ENCODE assay signal across 30 cellular contexts in genomic region chr5:178245389-178245788, GRCh38. TPM values are rescaled to one million over a fixed set of nuclear protein-coding genes. Genes with fewer than 3 reads are reported as not detected.
DNase-seq lines count a peak whose midpoint lies in the region; ATAC-seq, FAIRE-seq and TF ChIP-seq lines count a peak whose summit lies in the region.
"Had no signal": no experiment of that assay in that cellular context is flagged by ENCODE, and none has a peak within 500 bp of the region (broad histone marks: within the 10 kb centered on the region; RNA-seq: fewer than 3 reads in every experiment).

No MANE protein-coding gene starts in this region.

- DNase-seq in IMR-90 = no peak
- no peak for DNase-seq in H1 (ENCODE audit: low read depth in 1 of 2, low spot score in 2 of 2)
- no peak for DNase-seq in urothelium cell line (ENCODE audit: low spot score)
- no peak for DNase-seq in mucosa of gallbladder (ENCODE audit: low spot score)
- DNase-seq in glutamatergic neuron = no peak
- no peak for DNase-seq in epidermal melanocyte (ENCODE audit: insufficient read length, low spot score)
- DNase-seq: 8988T; ACHN; BE2C; C1 segment of cervical spinal cord; CD4-positive, alpha-beta memory T cell; CD4-positive, CD25-positive, alpha-beta regulatory T cell; CD8-positive, alpha-beta memory T cell; COR-L47; DMS 273 treated with DMSO at 0.1 percent for 48 hours; DMS153; DMS53; DMS79; DND-41; EL; GDM1 had no signal

- no peak overlapping the region for H3K4me2 ChIP-seq in IMR-90 (ENCODE audit: low read depth, low read length)
- no peak overlapping the region for H3K4me2 ChIP-seq in H1 (ENCODE audit: insufficient read depth in 1 of 2, low read depth in 2 of 2, low read length in 2 of 2)
- H3K4me2 ChIP-seq: BLaER1 had no signal

- H3K18ac ChIP-seq in IMR-90 (ENCODE audit: low read depth, low read length) (no peak overlapping the region), H1 (ENCODE audit: extremely low read depth, low read length) (no peak overlapping the region)

- no peaks in the 10 kb centered on the region for H3K36me3 Mint-ChIP-seq in glutamatergic neuron (ENCODE audit: unreplicated experiment)
- H3K36me3 Mint-ChIP-seq: CD14-positive monocyte; CD4-positive, CD25-positive, alpha-beta regulatory T cell; CD8-positive, alpha-beta memory T cell had no signal

- H3K4me1 ChIP-seq in IMR-90 (ENCODE audit: control insufficient read depth, insufficient read depth, low read length) (peaks cover 2% of the 10 kb centered on the region; the same call in 1 of the 2 replicates), H1 (replicated peaks in 1 of 4; ENCODE audit: control insufficient read depth in 3 of 4, insufficient read depth in 4 of 4, low read length in 3 of 4) (peaks cover 0 to 3% (median under 1%) of the 10 kb centered on the region in 4 experiments; a peak in 4 of 7 replicates)
- H3K4me1 ChIP-seq: BE2C had no signal

- no peak overlapping the region for H3K14ac ChIP-seq in IMR-90 (replicated peaks; ENCODE audit: low read depth, low read length)
- no peak overlapping the region for H3K14ac ChIP-seq in H1 (ENCODE audit: insufficient read length)

- H3K9me1 ChIP-seq in IMR-90 (ENCODE audit: insufficient read depth, low read length) = no peaks in the 10 kb centered on the region

- H4K20me1 ChIP-seq in IMR-90 (ENCODE audit: insufficient read depth, low read length) (no peaks in the 10 kb centered on the region), H1 (replicated peaks in 1 of 2; ENCODE audit: control insufficient read depth in 1 of 2, insufficient read depth in 2 of 2, low read length in 2 of 2) (peaks cover 0 to 2% of the 10 kb centered on the region in 2 experiments)
- H4K20me1 ChIP-seq: BLaER1 had no signal

- TF ChIP-seq EP300 in H1 (IDR thresholded peaks at IDR 0.05; ENCODE audit: borderline replicate concordance in 1 of 2, low read depth in 2 of 2, low read length in 2 of 2) = no peak

- H2BK120ac ChIP-seq in IMR-90 (ENCODE audit: low read depth, low read length) = no peak overlapping the region
- H2BK120ac ChIP-seq in H1 (replicated peaks; ENCODE audit: low read depth, low read length) = no peak overlapping the region

- H2BK15ac ChIP-seq in IMR-90 (ENCODE audit: low read depth, low read length) = no peak overlapping the region
- H2BK15ac ChIP-seq in H1 (ENCODE audit: low read length) = no peak overlapping the region

- H2BK20ac ChIP-seq in IMR-90 (ENCODE audit: low read depth, low read length) (no peak overlapping the region), H1 (ENCODE audit: low read length) (no peak overlapping the region)

- H3K9ac ChIP-seq in IMR-90 (ENCODE audit: low read depth, low read length) (no peak overlapping the region), H1 (replicated peaks in 1 of 4; ENCODE audit: extremely low read depth in 1 of 4, low read depth in 3 of 4, low read length in 3 of 4) (no peak overlapping the region)
- H3K9ac ChIP-seq: BLaER1 had no signal

- peaks cover 3% of the 10 kb centered on the region; the same call in 1 of the 2 replicates for H3K27me3 ChIP-seq in IMR-90 (ENCODE audit: control insufficient read depth, insufficient read depth, low read length)
- no peaks in the 10 kb centered on the region; a peak in 1 of 7 replicates for H3K27me3 ChIP-seq in H1 (replicated peaks in 1 of 4; ENCODE audit: control insufficient read depth in 3 of 4, extremely low read depth in 1 of 4, insufficient read depth in 3 of 4, low read length in 3 of 4)
- H3K27me3 ChIP-seq: BE2C, BLaER1 had no signal

- no peak overlapping the region for H4K8ac ChIP-seq in IMR-90 (ENCODE audit: low read depth in 2 of 2, low read length in 2 of 2)
- H4K8ac ChIP-seq in H1 (ENCODE audit: extremely low read depth, insufficient read depth, low read length) = no peak overlapping the region

- H3K79me1 ChIP-seq in IMR-90 (ENCODE audit: low read depth in 1 of 2, low read length in 2 of 2) (no peaks in the 10 kb centered on the region), H1 (ENCODE audit: low read depth, low read length) (no peaks in the 10 kb centered on the region)

- no peak overlapping the region for H3K27ac Mint-ChIP-seq in glutamatergic neuron (ENCODE audit: unreplicated experiment)
- H3K27ac Mint-ChIP-seq: CD14-positive monocyte; CD4-positive, alpha-beta memory T cell; CD4-positive, CD25-positive, alpha-beta regulatory T cell had no signal

- no peak overlapping the region for H4K91ac ChIP-seq in IMR-90 (ENCODE audit: insufficient read depth, low read depth, low read length)
- H4K91ac ChIP-seq in H1 (replicated peaks; ENCODE audit: insufficient read length, low read length) = no peak overlapping the region

- H2BK5ac ChIP-seq in IMR-90 (ENCODE audit: low read depth, low read length, poor library complexity, severe bottlenecking) (no peak overlapping the region), H1 (ENCODE audit: low read depth, low read length) (no peak overlapping the region)

- peaks cover 5% of the 10 kb centered on the region for H3K4me1 Mint-ChIP-seq in glutamatergic neuron (ENCODE audit: low read depth, unreplicated experiment)

- H3K56ac ChIP-seq in IMR-90 (ENCODE audit: extremely low read depth, insufficient read depth, low read length) (no peak overlapping the region), H1 (replicated peaks; ENCODE audit: insufficient read length, low read depth, low read length) (peak overlapping the region; percentile 77)

- H3K27ac ChIP-seq in IMR-90 (ENCODE audit: insufficient read depth, low read length) (no peak overlapping the region), H1 (ENCODE audit: low read depth, low read length) (no peak overlapping the region)
- H3K27ac ChIP-seq: BLaER1 had no signal

- peaks cover 2% of the 10 kb centered on the region for H3K9me3 Mint-ChIP-seq in glutamatergic neuron (ENCODE audit: unreplicated experiment)
- H3K9me3 Mint-ChIP-seq: CD4-positive, CD25-positive, alpha-beta regulatory T cell had no signal

- H3K23ac ChIP-seq in IMR-90 (ENCODE audit: low read depth, low read length) (no peak overlapping the region), H1 (ENCODE audit: insufficient read length) (no peak overlapping the region)

- CTCF ChIA-PET in IMR-90 (lab: Yijun Ruan, JAX) (no interaction called here), H1 (lab: Charles Lee; ENCODE audit: partially characterized antibody) (no interaction called here)

- H2AFZ ChIP-seq in IMR-90 (replicated peaks; ENCODE audit: low read length, poor library complexity) (no peak overlapping the region), H1 (ENCODE audit: low read length) (no peak overlapping the region)

- H2AK5ac ChIP-seq in IMR-90 (ENCODE audit: low read depth, low read length) = no peak overlapping the region
- H2AK5ac ChIP-seq in H1 (ENCODE audit: low read depth, low read length) = no peak overlapping the region

- FAIRE-seq in H1 (lab: Jason Lieb, UNC) (no peak), urothelium cell line (lab: Jason Lieb, UNC) (peak; percentile 68)
- FAIRE-seq: A204.1, GM12878, GM12892, GM18507 had no signal

- H3K27me3 Mint-ChIP-seq in glutamatergic neuron (ENCODE audit: unreplicated experiment) = peaks cover 8% of the 10 kb centered on the region
- H3K27me3 Mint-ChIP-seq: CD4-positive, CD25-positive, alpha-beta regulatory T cell had no signal

- H3K4me3 ChIP-seq in IMR-90 (ENCODE audit: insufficient read depth, low read depth, low read length) = no peak overlapping the region
- H3K4me3 ChIP-seq in H1 (ENCODE audit: extremely low read depth in 1 of 4, insufficient read depth in 2 of 4, low read depth in 3 of 4, low read length in 4 of 4) = no peak overlapping the region
- H3K4me3 ChIP-seq: BLaER1, GM12878 had no signal

- dilution Hi-C loops in IMR-90 (cut with HindIII; ENCODE audit: low sequenced_read_pairs, unreplicated experiment) = no loop called here

- no TSS peak for BruUV-seq in IMR-90 (replicated peaks; lab: Mats Ljungman, UMichigan)

- intact Hi-C loops in IMR-90 (cut with micrococcal nuclease) = no loop called here

- TF ChIP-seq CTCF in IMR-90 (conservative IDR thresholded peaks at IDR 0.05; ENCODE audit: low read depth, low read length) = no peak
- no peak for TF ChIP-seq CTCF in H1 (IDR thresholded peaks at IDR 0.05; ENCODE audit: control extremely low read depth in 1 of 3, insufficient read depth in 1 of 3, low read depth in 1 of 3, low read length in 3 of 3)
- TF ChIP-seq CTCF in glutamatergic neuron (IDR thresholded peaks at IDR 0.05; ENCODE audit: partially characterized antibody, unreplicated experiment) = no peak

- H3K23me2 ChIP-seq in H1 (ENCODE audit: low read depth, low read length) = peaks cover 11% of the 10 kb centered on the region; the same call in 1 of the 2 replicates

- POLR2A ChIA-PET in IMR-90 (lab: Charles Lee; ENCODE audit: unreplicated experiment) (no interaction called here), H1 (lab: Charles Lee; ENCODE audit: partially characterized antibody) (no interaction called here)

- no peaks in the 10 kb centered on the region for H3K79me2 ChIP-seq in H1 (ENCODE audit: control insufficient read depth in 1 of 2, insufficient read depth in 2 of 2, low read length in 2 of 2)

- no peak overlapping the region for H3K4me3 Mint-ChIP-seq in glutamatergic neuron (ENCODE audit: unreplicated experiment)
- H3K4me3 Mint-ChIP-seq: CD14-positive monocyte; CD4-positive, alpha-beta memory T cell; CD4-positive, CD25-positive, alpha-beta regulatory T cell; CD8-positive, alpha-beta memory T cell had no signal

- no peak overlapping the region for H4K5ac ChIP-seq in IMR-90 (ENCODE audit: low read depth, low read length)
- H4K5ac ChIP-seq in H1 (ENCODE audit: insufficient read length, low read depth, low read length) = no peak overlapping the region

- peak overlapping the region; percentile 28 for H2AK9ac ChIP-seq in IMR-90 (replicated peaks; ENCODE audit: low read depth, low read length, poor library complexity)

- ATAC-seq in IMR-90 (ENCODE audit: low read depth) = no peak
- ATAC-seq: GM12878 had no signal

- no peaks in the 10 kb centered on the region for H3K36me3 ChIP-seq in IMR-90 (ENCODE audit: control insufficient read depth, insufficient read depth, low read length)
- no peaks in the 10 kb centered on the region for H3K36me3 ChIP-seq in H1 (ENCODE audit: control insufficient read depth in 2 of 4, insufficient read depth in 4 of 4, low read length in 3 of 4)
- H3K36me3 ChIP-seq: BE2C, BLaER1 had no signal

- H3K9me3 ChIP-seq in IMR-90 (ENCODE audit: control insufficient read depth, insufficient read depth, low read length) = no peaks in the 10 kb centered on the region
- H3K9me3 ChIP-seq in H1 (ENCODE audit: insufficient read depth in 2 of 2, low read depth in 1 of 2, low read length in 1 of 2) = no peaks in the 10 kb centered on the region
- H3K9me3 ChIP-seq: BE2C, BLaER1 had no signal

- TF ChIP-seq RAD21 in IMR-90 (IDR thresholded peaks at IDR 0.05; ENCODE audit: low read length) (no peak), H1 (IDR thresholded peaks at IDR 0.05 in 1 of 2, conservative IDR thresholded peaks at IDR 0.05 in 1 of 2; ENCODE audit: low read depth in 2 of 2, low read length in 2 of 2) (no peak)

- in situ Hi-C loops in IMR-90 (cut with MboI; ENCODE audit: low sequenced_read_pairs) = no loop called here

- TF ChIP-seq POLR2A in IMR-90 (IDR thresholded peaks at IDR 0.05; ENCODE audit: low read depth, low read length) = no peak
- TF ChIP-seq POLR2A in H1 (IDR thresholded peaks at IDR 0.05; ENCODE audit: control extremely low read depth in 1 of 2, low read depth in 2 of 2, low read length in 2 of 2) = no peak

- WGBS in IMR-90 (ENCODE audit: extremely low coverage in 2 of 2, insufficient read length in 1 of 2), 2 experiments = 64% methylated on average over 1 of the region's 2 CpGs; no CpG with 5 or more reads in 1 of the 2 experiments
- WGBS in H1 (ENCODE audit: extremely low coverage in 1 of 2, insufficient coverage in 1 of 2, insufficient read length in 1 of 2, insufficient replicate concordance in 2 of 2, low coverage in 1 of 2, low lambda C conversion rate in 2 of 2, missing lambda C conversion rate in 1 of 2), 2 experiments = 85% methylated on average over 2 of the region's 2 CpGs; no CpG with 5 or more reads in 1 of the 2 experiments

- no peak overlapping the region; the same call in 1 of the 2 replicates for H2BK12ac ChIP-seq in H1 (ENCODE audit: low read depth, low read length)

- H3K4ac ChIP-seq in IMR-90 (ENCODE audit: low read depth, low read length) (no peak overlapping the region), H1 (replicated peaks; ENCODE audit: insufficient read length, low read depth, low read length) (no peak overlapping the region)

RNA-seq across cellular contexts. Expression of gene PHYKPL, which starts 12.8 kb away (rescaled TPM):
- 8.6 and 10.0 TPM in 2 replicates for total RNA-seq in IMR-90 (2012; rRNA removed)
- 24.5 and 25.5 TPM in 2 replicates for polyA plus RNA-seq in IMR-90 (2012; rRNA removed)
- 11.2 and 15.3 TPM in 2 replicates for polyA plus RNA-seq in IMR-90 (2012; cell fraction: cytosol; rRNA removed)
- 124 and 147 TPM in 2 replicates for polyA plus RNA-seq in IMR-90 (2012; cell fraction: nucleus; rRNA removed; ENCODE audit: low replicate concordance)
- total RNA-seq in H1 (2021; fragmentation: NEBNext Ultra II Directional; extraction: Animal tissue kit (Norgen Biotek cat#: 25700)) = 29.5 and 32.1 TPM in 2 replicates
- 25.1 and 33.4 TPM in 2 replicates for polyA plus RNA-seq in H1 (2011; rRNA removed)
- 35.7 TPM for polyA plus RNA-seq in H1 (2011; cell fraction: cytosol; rRNA removed)
- polyA plus RNA-seq in H1 (2011; cell fraction: nucleus; rRNA removed) = 106 TPM
- polyA plus RNA-seq in H1 (2012, experiment 1 of 2) = 22.0 to 26.7 TPM (median 22.5 TPM) in 4 replicates
- polyA plus RNA-seq in H1 (2012, experiment 2 of 2) = 9.1 TPM
- polyA plus RNA-seq in H1 (2013, experiment 1 of 2) = 10.9 TPM
- polyA plus RNA-seq in H1 (2013, experiment 2 of 2) = 7.7 TPM
- 44.1 and 62.2 TPM in 2 replicates for polyA minus RNA-seq in H1 (2011; rRNA and poly(A)+ RNA removed)
- polyA minus RNA-seq in H1 (2011; cell fraction: cytosol; rRNA and poly(A)+ RNA removed) = 25.1 TPM
- 91.2 TPM for polyA minus RNA-seq in H1 (2011; cell fraction: nucleus; rRNA and poly(A)+ RNA removed)
- total RNA-seq in mucosa of gallbladder = 95.4 TPM
- 89.7 TPM for total RNA-seq in glutamatergic neuron (ENCODE audit: unreplicated experiment)

RNA-seq across cellular contexts. Expression of gene HNRNPAB, which starts 41.1 kb away (rescaled TPM):
- 32.1 and 54.4 TPM in 2 replicates for total RNA-seq in IMR-90 (2012; rRNA removed)
- 122 and 128 TPM in 2 replicates for polyA plus RNA-seq in IMR-90 (2012; rRNA removed)
- 87.4 and 104 TPM in 2 replicates for polyA plus RNA-seq in IMR-90 (2012; cell fraction: cytosol; rRNA removed)
- polyA plus RNA-seq in IMR-90 (2012; cell fraction: nucleus; rRNA removed; ENCODE audit: low replicate concordance) = 69.1 and 95.9 TPM in 2 replicates
- total RNA-seq in H1 (2021; fragmentation: NEBNext Ultra II Directional; extraction: Animal tissue kit (Norgen Biotek cat#: 25700)) = 556 and 563 TPM in 2 replicates
- polyA plus RNA-seq in H1 (2011; rRNA removed) = 350 and 373 TPM in 2 replicates
- polyA plus RNA-seq in H1 (2011; cell fraction: cytosol; rRNA removed) = 393 TPM
- 141 TPM for polyA plus RNA-seq in H1 (2011; cell fraction: nucleus; rRNA removed)
- polyA plus RNA-seq in H1 (2012, experiment 1 of 2) = 386 to 417 TPM (median 389 TPM) in 4 replicates
- 229 TPM for polyA plus RNA-seq in H1 (2012, experiment 2 of 2)
- polyA plus RNA-seq in H1 (2013, experiment 1 of 2) = 302 TPM
- 299 TPM for polyA plus RNA-seq in H1 (2013, experiment 2 of 2)
- 74.5 and 90.5 TPM in 2 replicates for polyA minus RNA-seq in H1 (2011; rRNA and poly(A)+ RNA removed)
- 107 TPM for polyA minus RNA-seq in H1 (2011; cell fraction: cytosol; rRNA and poly(A)+ RNA removed)
- 87.5 TPM for polyA minus RNA-seq in H1 (2011; cell fraction: nucleus; rRNA and poly(A)+ RNA removed)
- 110 TPM for total RNA-seq in mucosa of gallbladder
- 281 TPM for total RNA-seq in glutamatergic neuron (ENCODE audit: unreplicated experiment)

RNA-seq across cellular contexts. Expression of gene GMCL2, which starts 58.2 kb away (rescaled TPM):
- not detected in 2 replicates for total RNA-seq in IMR-90 (2012; rRNA removed)
- polyA plus RNA-seq in IMR-90 (2012; rRNA removed) = not detected in 2 replicates
- not detected in 2 replicates for polyA plus RNA-seq in IMR-90 (2012; cell fraction: cytosol; rRNA removed)
- polyA plus RNA-seq in IMR-90 (2012; cell fraction: nucleus; rRNA removed; ENCODE audit: low replicate concordance) = not detected in 2 replicates
- total RNA-seq in H1 (2021; fragmentation: NEBNext Ultra II Directional; extraction: Animal tissue kit (Norgen Biotek cat#: 25700)) = 0.13 TPM in 1 of 2 replicates, not detected in the other
- not detected in 2 replicates for polyA plus RNA-seq in H1 (2011; rRNA removed)
- polyA plus RNA-seq in H1 (2011; cell fraction: cytosol; rRNA removed) = not detected
- polyA plus RNA-seq in H1 (2011; cell fraction: nucleus; rRNA removed) = 0.06 TPM
- polyA plus RNA-seq in H1 (2012, experiment 1 of 2) = not detected in 4 replicates
- polyA plus RNA-seq in H1 (2012, experiment 2 of 2) = not detected
- not detected for polyA plus RNA-seq in H1 (2013, experiment 1 of 2)
- not detected for polyA plus RNA-seq in H1 (2013, experiment 2 of 2)
- not detected in 2 replicates for polyA minus RNA-seq in H1 (2011; rRNA and poly(A)+ RNA removed)
- not detected for polyA minus RNA-seq in H1 (2011; cell fraction: cytosol; rRNA and poly(A)+ RNA removed)
- not detected for polyA minus RNA-seq in H1 (2011; cell fraction: nucleus; rRNA and poly(A)+ RNA removed)
- not detected for total RNA-seq in mucosa of gallbladder
- not detected for total RNA-seq in glutamatergic neuron (ENCODE audit: unreplicated experiment)
- total RNA-seq: A673; CD4-positive, alpha-beta memory T cell; CD4-positive, CD25-positive, alpha-beta regulatory T cell; CD8-positive, alpha-beta memory T cell; Daoy; GM12878 had no signal
- polyA plus RNA-seq: AG04450; CD14-positive monocyte; CD4-positive, alpha-beta memory T cell; CD8-positive, alpha-beta memory T cell had no signal
